8 cellular contexts compared by ENCODE assay signal in genomic region chr19:19202707-19203011, GRCh38. TPM values are rescaled to one million over a fixed set of nuclear protein-coding genes. Genes with fewer than 3 reads are reported as not detected.
DNase-seq lines count a peak whose midpoint lies in the region; ATAC-seq and TF ChIP-seq lines count a peak whose summit lies in the region.

No MANE protein-coding gene starts in this region.

- peak overlapping the region; percentile 65 for H3K27ac ChIP-seq in CD8-positive, alpha-beta T cell (ENCODE audit: low read depth, low read length)
- peak overlapping the region; percentile 48 to 71 for H3K27ac ChIP-seq in mucosa of rectum (ENCODE audit: low read depth in 2 of 2, low read length in 2 of 2)

- peak overlapping the region; percentile 91 for H3K4me3 Mint-ChIP-seq in CD8-positive, alpha-beta T cell
- peak overlapping the region; percentile 85 for H3K4me3 Mint-ChIP-seq in MCF 10A (ENCODE audit: unreplicated experiment)

- H3K9me3 Mint-ChIP-seq in CD8-positive, alpha-beta T cell = no peaks in the 10 kb centered on the region
- no peaks in the 10 kb centered on the region for H3K9me3 Mint-ChIP-seq in MCF 10A (ENCODE audit: unreplicated experiment)

- POLR2A ChIA-PET in CD8-positive, alpha-beta T cell (lab: Charles Lee) = interaction anchor here (1.6 to 3.4 kb wide), 2 partner anchors 10 to 23 kb away, joined by 4 to 38 read pairs; partner anchors contain the start of genes BORCS8 and RFXANK
- POLR2A ChIA-PET in MCF 10A (lab: Yijun Ruan, JAX) = interaction anchor here (0.9 to 3.3 kb wide), 6 partner anchors 10 to 201 kb away, joined by 3 to 64 read pairs (median 4); partner anchors contain the start of genes BORCS8 and RFXANK

- peak overlapping the region; percentile 78 to 80 for H3K9ac ChIP-seq in mucosa of rectum (ENCODE audit: low read depth in 1 of 2, low read length in 2 of 2)

- no peak for TF ChIP-seq CTCF in CD8-positive, alpha-beta T cell (IDR thresholded peaks at IDR 0.05)
- no peak for TF ChIP-seq CTCF in MCF 10A (IDR thresholded peaks at IDR 0.05; ENCODE audit: unreplicated experiment)

- intact Hi-C loops in CD8-positive, alpha-beta T cell (cut with DNase I, micrococcal nuclease) = loop anchor here (1.0 kb wide), 1 partner anchor 10 kb away; the partner anchor contains the start of genes BORCS8 (in 2 of the 2) and RFXANK (in 2 of the 2)
- intact Hi-C loops in MCF 10A (cut with micrococcal nuclease) = no loop called here

- H3K27ac Mint-ChIP-seq in CD8-positive, alpha-beta T cell = peak overlapping the region; percentile 90
- peak overlapping the region; percentile 88 for H3K27ac Mint-ChIP-seq in MCF 10A (ENCODE audit: low read depth, unreplicated experiment)

- H3K36me3 Mint-ChIP-seq in CD8-positive, alpha-beta T cell = peaks cover 15% of the 10 kb centered on the region
- peaks cover 26% of the 10 kb centered on the region for H3K36me3 Mint-ChIP-seq in MCF 10A (ENCODE audit: insufficient read depth, unreplicated experiment)

- H3K36me3 ChIP-seq in CD8-positive, alpha-beta T cell (ENCODE audit: insufficient read depth, low read length) = peaks cover 4% of the 10 kb centered on the region
- peaks cover 8 to 18% of the 10 kb centered on the region in 2 donors for H3K36me3 ChIP-seq in mucosa of rectum (ENCODE audit: control insufficient read depth in 2 of 2, insufficient read depth in 2 of 2, low read length in 2 of 2)

- no peaks in the 10 kb centered on the region for H3K9me3 ChIP-seq in CD8-positive, alpha-beta T cell (ENCODE audit: low read length)
- peaks cover 0 to 5% of the 10 kb centered on the region in 2 donors for H3K9me3 ChIP-seq in mucosa of rectum (ENCODE audit: control insufficient read depth in 2 of 2, low read length in 2 of 2)

- ATAC-seq in CD8-positive, alpha-beta T cell = no peak
- ATAC-seq in HG03196 (IDR thresholded peaks at IDR 0.05; ENCODE audit: unreplicated experiment) = peak; percentile 5

- CTCF ChIA-PET in CD8-positive, alpha-beta T cell (lab: Charles Lee) = interaction anchor here (1.2 to 1.9 kb wide), 4 partner anchors 9 to 28 kb away, joined by 4 to 8 read pairs (median 6); partner anchors contain the start of genes BORCS8 and RFXANK
- CTCF ChIA-PET in MCF 10A (lab: Yijun Ruan, JAX) = interaction anchor here (0.6 to 1.4 kb wide), 6 partner anchors 8 to 198 kb away, joined by 3 to 6 read pairs (median 4); partner anchors contain the start of genes BORCS8 and RFXANK

- H3K4me1 ChIP-seq in CD8-positive, alpha-beta T cell (ENCODE audit: insufficient read depth, low read length) = peaks cover 24% of the 10 kb centered on the region
- H3K4me1 ChIP-seq in mucosa of rectum (ENCODE audit: control insufficient read depth in 2 of 2, insufficient read depth in 2 of 2, low read length in 2 of 2) = peaks cover 10 to 12% of the 10 kb centered on the region in 2 donors

- peak overlapping the region; percentile 96 for H3K4me3 ChIP-seq in CD8-positive, alpha-beta T cell (ENCODE audit: low read depth, low read length)
- peak overlapping the region; percentile 81 to 88 for H3K4me3 ChIP-seq in mucosa of rectum (ENCODE audit: low read length in 2 of 2)

- no peaks in the 10 kb centered on the region for H3K27me3 ChIP-seq in CD8-positive, alpha-beta T cell (ENCODE audit: insufficient read depth, low read length)
- H3K27me3 ChIP-seq in mucosa of rectum (ENCODE audit: control insufficient read depth in 2 of 2, insufficient read depth in 2 of 2, low read length in 2 of 2) = peaks cover 0 to 2% of the 10 kb centered on the region in 2 donors

- DNase-seq in CD8-positive, alpha-beta T cell = peak in 1 of 7 experiments; percentile 49
- no peak for DNase-seq in MCF 10A (ENCODE audit: unreplicated experiment)
- no peak for DNase-seq in NCI-H446 treated with DMSO at 0.1 percent for 48 hours (lab: John Stamatoyannopoulos, UW)
- no peak for DNase-seq in SW480 (ENCODE audit: low spot score)
- no peak for DNase-seq in activated CD4-positive, alpha-beta T cell treated with anti-CD3 and anti-CD28 coated beads, Interleukin-2, amount 50 U/mL, for 48 hours
- DNase-seq in activated effector memory CD4-positive, alpha-beta T cell treated with Interleukin-2 at 50 U/mL for 16 hours = no peak

- BruUV-seq in MCF 10A (replicated peaks; lab: Mats Ljungman, UMichigan) = TSS peak; percentile 23

- H3K4me1 Mint-ChIP-seq in CD8-positive, alpha-beta T cell (ENCODE audit: low read depth) = peaks cover 26% of the 10 kb centered on the region
- peaks cover 10% of the 10 kb centered on the region for H3K4me1 Mint-ChIP-seq in MCF 10A (ENCODE audit: insufficient read depth, unreplicated experiment)

- peaks cover 3% of the 10 kb centered on the region for H3K27me3 Mint-ChIP-seq in CD8-positive, alpha-beta T cell (ENCODE audit: low read depth)
- no peaks in the 10 kb centered on the region for H3K27me3 Mint-ChIP-seq in MCF 10A (ENCODE audit: insufficient read depth, unreplicated experiment)

RNA-seq across cellular contexts. Expression of gene NR2C2AP, which starts 0.6 kb away (rescaled TPM):
- total RNA-seq in CD8-positive, alpha-beta T cell = 10 to 100 TPM in 1 of 2 experiments, 1 to 10 TPM in 1; 9.5 to 12.5 TPM
- total RNA-seq in MCF 10A (2022) = 13.4 and 20.6 TPM in 2 replicates

RNA-seq across cellular contexts. Expression of gene NCAN, which starts 9.1 kb away (rescaled TPM):
- not detected for total RNA-seq in CD8-positive, alpha-beta T cell
- not detected in 2 replicates for total RNA-seq in MCF 10A (2022)

RNA-seq across cellular contexts. Expression of gene RFXANK, which starts 10.6 kb away (rescaled TPM):
- total RNA-seq in CD8-positive, alpha-beta T cell = 10 to 100 TPM; 33.4 to 38.8 TPM
- total RNA-seq in MCF 10A (2022) = 115 and 118 TPM in 2 replicates

RNA-seq across cellular contexts. Expression of gene BORCS8, which starts 10.7 kb away (rescaled TPM):
- 10 to 100 TPM in 1 of 2 experiments, 1 to 10 TPM in 1; 6.6 to 13.6 TPM for total RNA-seq in CD8-positive, alpha-beta T cell
- total RNA-seq in MCF 10A (2022) = 25.4 and 26.3 TPM in 2 replicates

RNA-seq across cellular contexts. Expression of gene MEF2B, which starts 32.6 kb away (rescaled TPM):
- 1 to 10 TPM; 1.8 to 2.0 TPM for total RNA-seq in CD8-positive, alpha-beta T cell
- total RNA-seq in MCF 10A (2022) = 1.4 TPM in 2 replicates
